11 cellular contexts compared by ENCODE assay signal in the genomic region with DNA sequence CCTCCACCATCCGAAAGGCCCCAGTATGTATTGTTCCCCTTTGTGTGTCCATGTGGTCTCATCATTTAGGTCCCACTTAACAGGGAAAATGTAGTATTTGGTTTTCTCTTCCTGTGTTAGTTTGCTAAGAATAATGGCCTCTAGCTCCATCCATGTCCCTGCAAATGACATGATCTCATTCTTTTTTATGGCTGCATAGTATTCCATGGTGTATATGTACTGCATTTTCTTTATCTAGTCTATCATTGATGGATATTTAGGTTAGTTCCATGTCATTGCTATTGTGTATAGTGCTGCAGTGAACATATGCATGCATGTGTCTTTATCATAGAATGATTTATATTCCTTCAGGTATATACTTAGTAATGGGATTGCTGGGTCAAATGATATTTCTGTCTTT. TPM values are rescaled to one million over a fixed set of nuclear protein-coding genes. Genes with fewer than 3 reads are reported as not detected.
"Had no signal": no experiment of that assay in that cellular context is flagged by ENCODE, and none has a peak within 500 bp of the region (broad histone marks: within the 10 kb centered on the region; RNA-seq: fewer than 3 reads in every experiment).

No MANE protein-coding gene starts in this region.

RNA-seq across cellular contexts. Expression of a gene that starts 57.2 kb away (rescaled TPM):
- total RNA-seq: OCI-LY7, PC-3, Peyer's patch, Right ventricle myocardium inferior, Right ventricle myocardium superior, RPMI7951, SJCRH30, SJSA1, SK-MEL-5, T-cell had no signal
- polyA plus RNA-seq: SK-N-SH had no signal
